14 cellular contexts compared by ENCODE assay signal in genomic region chr2:234128606-234129005, GRCh38.
DNase-seq lines count a peak whose midpoint lies in the region; ATAC-seq and TF ChIP-seq lines count a peak whose summit lies in the region.
"Had no signal": no experiment of that assay in that cellular context is flagged by ENCODE, and none has a peak within 500 bp of the region (broad histone marks: within the 10 kb centered on the region; RNA-seq: fewer than 3 reads in every experiment).

No MANE protein-coding gene starts in this region.

- TF ChIP-seq POLR2A in IMR-90 (IDR thresholded peaks at IDR 0.05; ENCODE audit: low read depth, low read length) = no peak

- DNase-seq in DND-41 (no peak), IMR-90 (no peak), mesendoderm (no peak), NCI-H774 (lab: John Stamatoyannopoulos, UW) (no peak)
- no peak for DNase-seq in stimulated activated effector memory CD8-positive, alpha-beta T cell treated with anti-CD3 and anti-CD28 coated beads, Interleukin-12 subunit alpha, Interleukin-12 subunit beta, amount 100 ng/mL, for 72 hours (ENCODE audit: low spot score in 2 of 2)
- DNase-seq: Caco-2; CD8-positive, alpha-beta memory T cell; GOT3; HCEC 1CT; HFFc6; KBM-7 had no signal

- H4K20me1 ChIP-seq in DND-41 (ENCODE audit: insufficient read depth, low read length) (no peaks in the 10 kb centered on the region), IMR-90 (ENCODE audit: insufficient read depth, low read length) (no peaks in the 10 kb centered on the region)

- H3K9me3 ChIP-seq in DND-41 (ENCODE audit: insufficient read depth, low read length, severe bottlenecking) (no peaks in the 10 kb centered on the region), IMR-90 (ENCODE audit: control insufficient read depth, insufficient read depth, low read length) (no peaks in the 10 kb centered on the region)
- H3K9me3 ChIP-seq: A549, Caco-2 had no signal

- H3K27ac ChIP-seq in DND-41 (ENCODE audit: low read length) (no peak overlapping the region), IMR-90 (ENCODE audit: insufficient read depth, low read length) (no peak overlapping the region), mesendoderm (ENCODE audit: low read depth, low read length) (no peak overlapping the region)

- H3K4me1 ChIP-seq in DND-41 (ENCODE audit: insufficient read depth, low read length) = no peaks in the 10 kb centered on the region
- H3K4me1 ChIP-seq in IMR-90 (ENCODE audit: control insufficient read depth, insufficient read depth, low read length) = no peaks in the 10 kb centered on the region
- no peaks in the 10 kb centered on the region for H3K4me1 ChIP-seq in mesendoderm (ENCODE audit: control insufficient read depth, low read depth, low read length)
- H3K4me1 ChIP-seq: A549, Caco-2 had no signal

- peaks cover 5% of the 10 kb centered on the region for H3K27me3 Mint-ChIP-seq in activated T-helper 17 cell treated with anti-CD3 and anti-CD28 coated beads, Interleukin-2, amount 50 U/mL, for 72 hours

- CTCF ChIA-PET in IMR-90 (lab: Yijun Ruan, JAX) = no interaction called here

- ATAC-seq in DND-41 (ENCODE audit: insufficient read depth, low read depth) (peak; percentile 70), IMR-90 (ENCODE audit: low read depth) (no peak), HG03135 (IDR thresholded peaks at IDR 0.05; ENCODE audit: unreplicated experiment) (no peak)
- no peak for ATAC-seq in activated T-helper 17 cell treated with anti-CD3 and anti-CD28 coated beads, Interleukin-2, amount 50 U/mL, for 72 hours (replicated peaks)
- ATAC-seq in stimulated activated effector memory CD8-positive, alpha-beta T cell treated with anti-CD3 and anti-CD28 coated beads, Interleukin-12 subunit alpha, Interleukin-12 subunit beta, amount 100 ng/mL, for 72 hours = no peak
- ATAC-seq: A549 had no signal

- H2BK120ac ChIP-seq in IMR-90 (ENCODE audit: low read depth, low read length) (no peak overlapping the region), mesendoderm (ENCODE audit: low read depth, low read length) (no peak overlapping the region)

- no TSS peak for BruUV-seq in IMR-90 (replicated peaks; lab: Mats Ljungman, UMichigan)

- WGBS in IMR-90 (ENCODE audit: extremely low coverage in 2 of 2, insufficient read length in 1 of 2), 2 experiments = no CpG with 5 or more reads among the region's 1 CpG
- no CpG with 5 or more reads among the region's 1 CpG for WGBS in mesendoderm (ENCODE audit: extremely low coverage, insufficient coverage, low lambda C conversion rate)

- H3K9ac ChIP-seq in DND-41 (ENCODE audit: low read depth, low read length) (no peak overlapping the region), IMR-90 (ENCODE audit: low read depth, low read length) (no peak overlapping the region), mesendoderm (ENCODE audit: low read length) (no peak overlapping the region)

- no peak overlapping the region for H2BK20ac ChIP-seq in IMR-90 (ENCODE audit: low read depth, low read length)

- H4K8ac ChIP-seq in IMR-90 (ENCODE audit: low read depth in 2 of 2, low read length in 2 of 2) = no peak overlapping the region
- H4K8ac ChIP-seq in mesendoderm (ENCODE audit: low read depth, low read length) = no peak overlapping the region

- H2BK15ac ChIP-seq in IMR-90 (ENCODE audit: low read depth, low read length) (no peak overlapping the region), mesendoderm (replicated peaks; ENCODE audit: low read depth) (no peak overlapping the region)

- H3K4me3 ChIP-seq in DND-41 (ENCODE audit: low read depth in 1 of 2, low read length in 2 of 2) (no peak overlapping the region), IMR-90 (ENCODE audit: insufficient read depth, low read depth, low read length) (no peak overlapping the region), mesendoderm (ENCODE audit: low read length) (no peak overlapping the region)
- H3K4me3 ChIP-seq: A549 had no signal

- H4K5ac ChIP-seq in IMR-90 (ENCODE audit: low read depth, low read length) (no peak overlapping the region), mesendoderm (ENCODE audit: low read length) (no peak overlapping the region)

- H3K56ac ChIP-seq in IMR-90 (ENCODE audit: extremely low read depth, insufficient read depth, low read length) (no peak overlapping the region), mesendoderm (ENCODE audit: low read length) (no peak overlapping the region)

- dilution Hi-C loops in IMR-90 (cut with HindIII; ENCODE audit: low sequenced_read_pairs, unreplicated experiment) = no loop called here

- H3K23ac ChIP-seq in IMR-90 (ENCODE audit: low read depth, low read length) (no peak overlapping the region), mesendoderm (ENCODE audit: low read length) (no peak overlapping the region)

- TF ChIP-seq CTCF in DND-41 (IDR thresholded peaks at IDR 0.05; ENCODE audit: borderline replicate concordance, extremely low read depth, low read length, poor library complexity, severe bottlenecking) (no peak), IMR-90 (conservative IDR thresholded peaks at IDR 0.05; ENCODE audit: low read depth, low read length) (no peak)

- H3K4ac ChIP-seq in IMR-90 (ENCODE audit: low read depth, low read length) = no peak overlapping the region
- no peak overlapping the region for H3K4ac ChIP-seq in mesendoderm (ENCODE audit: low read depth, low read length)

- H3K9me3 Mint-ChIP-seq in activated T-helper 17 cell treated with anti-CD3 and anti-CD28 coated beads, Interleukin-2, amount 50 U/mL, for 72 hours = no peaks in the 10 kb centered on the region
- H3K9me3 Mint-ChIP-seq in stimulated activated effector memory CD8-positive, alpha-beta T cell treated with anti-CD3 and anti-CD28 coated beads, Interleukin-12 subunit alpha, Interleukin-12 subunit beta, amount 100 ng/mL, for 72 hours = no peaks in the 10 kb centered on the region
- H3K9me3 Mint-ChIP-seq: CD8-positive, alpha-beta memory T cell; HFFc6 had no signal

- no peak overlapping the region for H3K18ac ChIP-seq in IMR-90 (ENCODE audit: low read depth, low read length)
- H3K18ac ChIP-seq in mesendoderm (ENCODE audit: low read length) = no peak overlapping the region

- H3K14ac ChIP-seq in IMR-90 (replicated peaks; ENCODE audit: low read depth, low read length) = no peak overlapping the region

- H2BK5ac ChIP-seq in IMR-90 (ENCODE audit: low read depth, low read length, poor library complexity, severe bottlenecking) (no peak overlapping the region), mesendoderm (ENCODE audit: low read length) (no peak overlapping the region)

- intact Hi-C loops in IMR-90 (cut with micrococcal nuclease) = no loop called here

- H3K79me1 ChIP-seq in IMR-90 (ENCODE audit: low read depth in 1 of 2, low read length in 2 of 2) (no peaks in the 10 kb centered on the region), mesendoderm (ENCODE audit: low read length) (no peaks in the 10 kb centered on the region)

- POLR2A ChIA-PET in IMR-90 (lab: Charles Lee; ENCODE audit: unreplicated experiment) = no interaction called here

- no peak overlapping the region for H3K4me3 Mint-ChIP-seq in activated T-helper 17 cell treated with anti-CD3 and anti-CD28 coated beads, Interleukin-2, amount 50 U/mL, for 72 hours
- peak overlapping the region; percentile 4 for H3K4me3 Mint-ChIP-seq in stimulated activated effector memory CD8-positive, alpha-beta T cell treated with anti-CD3 and anti-CD28 coated beads, Interleukin-12 subunit alpha, Interleukin-12 subunit beta, amount 100 ng/mL, for 72 hours
- H3K4me3 Mint-ChIP-seq: CD8-positive, alpha-beta memory T cell; HFFc6 had no signal

- H3K9me1 ChIP-seq in IMR-90 (ENCODE audit: insufficient read depth, low read length) = no peaks in the 10 kb centered on the region

- no peaks in the 10 kb centered on the region for H3K36me3 Mint-ChIP-seq in activated T-helper 17 cell treated with anti-CD3 and anti-CD28 coated beads, Interleukin-2, amount 50 U/mL, for 72 hours (ENCODE audit: low read depth)
- H3K36me3 Mint-ChIP-seq in stimulated activated effector memory CD8-positive, alpha-beta T cell treated with anti-CD3 and anti-CD28 coated beads, Interleukin-12 subunit alpha, Interleukin-12 subunit beta, amount 100 ng/mL, for 72 hours = no peaks in the 10 kb centered on the region
- H3K36me3 Mint-ChIP-seq: CD8-positive, alpha-beta memory T cell had no signal

- H3K36me3 ChIP-seq in DND-41 (ENCODE audit: insufficient read depth, low read length) (no peaks in the 10 kb centered on the region), IMR-90 (ENCODE audit: control insufficient read depth, insufficient read depth, low read length) (no peaks in the 10 kb centered on the region), mesendoderm (ENCODE audit: control insufficient read depth, insufficient read depth, low read length) (no peaks in the 10 kb centered on the region)

- no peaks in the 10 kb centered on the region for H3K27me3 ChIP-seq in DND-41 (ENCODE audit: insufficient read depth, low read length, poor library complexity)
- peaks cover 20% of the 10 kb centered on the region for H3K27me3 ChIP-seq in IMR-90 (ENCODE audit: control insufficient read depth, insufficient read depth, low read length)
- no peaks in the 10 kb centered on the region for H3K27me3 ChIP-seq in mesendoderm (ENCODE audit: insufficient read depth, low read length, poor library complexity)

- TF ChIP-seq RAD21 in IMR-90 (IDR thresholded peaks at IDR 0.05; ENCODE audit: low read length) = no peak

- H3K79me2 ChIP-seq in DND-41 (ENCODE audit: insufficient read depth, low read length) (no peaks in the 10 kb centered on the region), mesendoderm (ENCODE audit: control insufficient read depth, insufficient read depth, low read length) (no peaks in the 10 kb centered on the region)

- no peak overlapping the region for H3K4me2 ChIP-seq in DND-41 (ENCODE audit: insufficient read depth, low read length)
- no peak overlapping the region for H3K4me2 ChIP-seq in IMR-90 (ENCODE audit: low read depth, low read length)
- no peak overlapping the region for H3K4me2 ChIP-seq in mesendoderm (ENCODE audit: low read length)
- H3K4me2 ChIP-seq: A549 had no signal

- H4K91ac ChIP-seq in IMR-90 (ENCODE audit: insufficient read depth, low read depth, low read length) = no peak overlapping the region

- H2AK9ac ChIP-seq in IMR-90 (replicated peaks; ENCODE audit: low read depth, low read length, poor library complexity) = no peak overlapping the region

- H3K27ac Mint-ChIP-seq in activated T-helper 17 cell treated with anti-CD3 and anti-CD28 coated beads, Interleukin-2, amount 50 U/mL, for 72 hours = peak overlapping the region; percentile 53
- H3K27ac Mint-ChIP-seq in stimulated activated effector memory CD8-positive, alpha-beta T cell treated with anti-CD3 and anti-CD28 coated beads, Interleukin-12 subunit alpha, Interleukin-12 subunit beta, amount 100 ng/mL, for 72 hours = peak overlapping the region; percentile 41
- H3K27ac Mint-ChIP-seq: HFFc6 had no signal

- H2AFZ ChIP-seq in DND-41 (ENCODE audit: low read depth, low read length) = no peak overlapping the region
- peak overlapping the region; percentile 46 for H2AFZ ChIP-seq in IMR-90 (replicated peaks; ENCODE audit: low read length, poor library complexity)

- peaks cover 4% of the 10 kb centered on the region for H3K4me1 Mint-ChIP-seq in activated T-helper 17 cell treated with anti-CD3 and anti-CD28 coated beads, Interleukin-2, amount 50 U/mL, for 72 hours
- peaks cover 23% of the 10 kb centered on the region for H3K4me1 Mint-ChIP-seq in stimulated activated effector memory CD8-positive, alpha-beta T cell treated with anti-CD3 and anti-CD28 coated beads, Interleukin-12 subunit alpha, Interleukin-12 subunit beta, amount 100 ng/mL, for 72 hours

- H2AK5ac ChIP-seq in IMR-90 (ENCODE audit: low read depth, low read length) (no peak overlapping the region), mesendoderm (ENCODE audit: low read length) (no peak overlapping the region)

- in situ Hi-C loops in IMR-90 (cut with MboI; ENCODE audit: low sequenced_read_pairs) = no loop called here
